23 cellular contexts compared by ENCODE assay signal in the genomic region with DNA sequence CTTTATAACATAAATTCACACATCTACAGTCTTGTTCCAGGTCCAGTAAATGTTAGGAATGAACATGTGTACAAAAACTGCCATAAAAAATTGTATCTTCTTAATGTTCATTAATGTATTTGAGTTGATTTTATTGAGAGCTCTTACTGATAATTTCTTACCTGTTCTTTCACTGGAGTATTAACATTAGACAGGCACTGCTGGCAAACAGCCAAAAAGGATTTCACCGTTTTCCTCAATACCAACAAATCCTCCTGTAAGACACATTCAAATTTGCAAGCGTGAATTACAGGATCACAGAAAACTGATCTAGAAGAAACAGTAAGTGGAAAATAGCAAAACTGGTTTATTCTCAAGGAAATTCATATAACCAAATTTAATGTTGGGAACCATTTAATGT.
"Had no signal": no experiment of that assay in that cellular context is flagged by ENCODE, and none has a peak within 500 bp of the region (broad histone marks: within the 10 kb centered on the region; RNA-seq: fewer than 3 reads in every experiment).

No MANE protein-coding gene starts in this region.

- H3K4me1 ChIP-seq: foreskin keratinocyte, lower lobe of right lung, vagina had no signal

- H3K9me3 Mint-ChIP-seq: activated CD4-positive, alpha-beta T cell treated with anti-CD3 and anti-CD28 coated beads, Interleukin-2, amount 10 ng/mL, durations not matched to agents 7 days and 5 days; activated CD8-positive, alpha-beta T cell treated with anti-CD3 and anti-CD28 coated beads for 36 hours; activated T-helper 1 cell treated with anti-CD3 and anti-CD28 coated beads, Interleukin-12 subunit alpha, Interleukin-12 subunit beta, Interleukin-2, Interleukin-4 antibody, amounts not matched to agents 30 ng/mL and 10 ng/mL and 1 ng/mL, durations not matched to agents 14 hours and 24 hours and 36 hours; naive B cell; stimulated activated naive B cell treated with anti-CD40 and anti-IgM and Interleukin-4, amounts not matched to agents 10 μg/mL and 1 μg/mL and 100 μg/mL, for 72 hours had no signal

- H3K4me3 Mint-ChIP-seq: activated CD4-positive, alpha-beta T cell treated with anti-CD3 and anti-CD28 coated beads, Interleukin-2, amount 10 ng/mL, durations not matched to agents 7 days and 5 days; activated CD8-positive, alpha-beta memory T cell treated with anti-CD3 and anti-CD28 coated beads, Interleukin-2, amount 10 ng/mL, durations not matched to agents 7 days and 5 days; activated CD8-positive, alpha-beta T cell treated with anti-CD3 and anti-CD28 coated beads for 36 hours; activated naive CD8-positive, alpha-beta T cell treated with anti-CD3 and anti-CD28 coated beads, Interleukin-2, amount 50 U/mL, for 24 hours; activated T-helper 1 cell treated with anti-CD3 and anti-CD28 coated beads, Interleukin-12 subunit alpha, Interleukin-12 subunit beta, Interleukin-2, Interleukin-4 antibody, amounts not matched to agents 30 ng/mL and 10 ng/mL and 1 ng/mL, durations not matched to agents 14 hours and 24 hours and 36 hours; naive B cell; stimulated activated naive B cell treated with anti-CD40 and anti-IgM and Interleukin-4, amounts not matched to agents 10 μg/mL and 1 μg/mL and 100 μg/mL, for 72 hours had no signal

- H3K4me3 ChIP-seq: lower lobe of right lung, sigmoid colon, vagina had no signal

- DNase-seq: activated CD4-positive, alpha-beta T cell treated with anti-CD3 and anti-CD28 coated beads, Interleukin-2, amount 10 ng/mL, durations not matched to agents 7 days and 5 days; activated CD8-positive, alpha-beta memory T cell treated with anti-CD3 and anti-CD28 coated beads, Interleukin-2, amount 10 ng/mL, durations not matched to agents 7 days and 5 days; activated CD8-positive, alpha-beta T cell treated with anti-CD3 and anti-CD28 coated beads for 36 hours; activated gamma-delta T cell; activated naive CD4-positive, alpha-beta T cell treated with anti-CD3 and anti-CD28 coated beads, Interleukin-2, amount 50 U/mL, for 16 hours; activated naive CD8-positive, alpha-beta T cell treated with anti-CD3 and anti-CD28 coated beads, Interleukin-2, amount 50 U/mL, for 24 hours; activated T-cell treated with anti-CD3 and anti-CD28 coated beads for 4 hours; dermis blood vessel endothelial cell; effector CD8-positive, alpha-beta T cell; foreskin keratinocyte; lower lobe of right lung; mesendoderm; naive B cell; occipital lobe; sigmoid colon; stimulated activated CD4-positive, alpha-beta T cell treated with anti-CD3 and anti-CD28 coated beads, Interleukin-2, amount 100 ng/mL, for 48 hours; stimulated activated CD8-positive, alpha-beta memory T cell treated with anti-CD3 and anti-CD28 coated beads, Interleukin-4, amount 100 ng/mL, for 48 hours; stimulated activated naive B cell treated with anti-CD40 and anti-IgM and Interleukin-4, amounts not matched to agents 10 μg/mL and 1 μg/mL and 100 μg/mL, for 72 hours; trophoblast cell had no signal

- H3K9me3 ChIP-seq: lower lobe of right lung, sigmoid colon, vagina had no signal

- H3K27me3 ChIP-seq: foreskin keratinocyte, sigmoid colon, vagina had no signal

- H3K4me1 Mint-ChIP-seq: activated CD4-positive, alpha-beta T cell treated with anti-CD3 and anti-CD28 coated beads, Interleukin-2, amount 10 ng/mL, durations not matched to agents 7 days and 5 days; activated CD8-positive, alpha-beta memory T cell treated with anti-CD3 and anti-CD28 coated beads, Interleukin-2, amount 10 ng/mL, durations not matched to agents 7 days and 5 days; activated naive CD8-positive, alpha-beta T cell treated with anti-CD3 and anti-CD28 coated beads, Interleukin-2, amount 50 U/mL, for 24 hours; naive B cell; stimulated activated naive B cell treated with anti-CD40 and anti-IgM and Interleukin-4, amounts not matched to agents 10 μg/mL and 1 μg/mL and 100 μg/mL, for 72 hours had no signal

- H3K27ac ChIP-seq: foreskin keratinocyte, lower lobe of right lung, sigmoid colon, vagina had no signal

- ATAC-seq: activated CD4-positive, CD25-positive, alpha-beta regulatory T cell treated with anti-CD3 and anti-CD28 coated beads, Interleukin-2, amount 50 U/mL, for 24 hours; activated CD8-positive, alpha-beta memory T cell treated with anti-CD3 and anti-CD28 coated beads, Interleukin-2, amount 10 ng/mL, durations not matched to agents 7 days and 5 days; activated CD8-positive, alpha-beta T cell treated with anti-CD3 and anti-CD28 coated beads for 36 hours; activated naive CD8-positive, alpha-beta T cell treated with anti-CD3 and anti-CD28 coated beads, Interleukin-2, amount 50 U/mL, for 24 hours; foreskin keratinocyte; left lobe of liver; lower lobe of right lung; stimulated activated naive B cell treated with anti-CD40 and anti-IgM and Interleukin-4, amounts not matched to agents 10 μg/mL and 1 μg/mL and 100 μg/mL, for 72 hours had no signal

- H3K27ac Mint-ChIP-seq: activated CD4-positive, alpha-beta T cell treated with anti-CD3 and anti-CD28 coated beads, Interleukin-2, amount 10 ng/mL, durations not matched to agents 7 days and 5 days; activated CD8-positive, alpha-beta memory T cell treated with anti-CD3 and anti-CD28 coated beads, Interleukin-2, amount 10 ng/mL, durations not matched to agents 7 days and 5 days; activated CD8-positive, alpha-beta T cell treated with anti-CD3 and anti-CD28 coated beads for 36 hours; activated naive CD8-positive, alpha-beta T cell treated with anti-CD3 and anti-CD28 coated beads, Interleukin-2, amount 50 U/mL, for 24 hours; activated T-helper 1 cell treated with anti-CD3 and anti-CD28 coated beads, Interleukin-12 subunit alpha, Interleukin-12 subunit beta, Interleukin-2, Interleukin-4 antibody, amounts not matched to agents 30 ng/mL and 10 ng/mL and 1 ng/mL, durations not matched to agents 14 hours and 24 hours and 36 hours; naive B cell; stimulated activated naive B cell treated with anti-CD40 and anti-IgM and Interleukin-4, amounts not matched to agents 10 μg/mL and 1 μg/mL and 100 μg/mL, for 72 hours had no signal

- H3K27me3 Mint-ChIP-seq: activated CD4-positive, alpha-beta T cell treated with anti-CD3 and anti-CD28 coated beads, Interleukin-2, amount 10 ng/mL, durations not matched to agents 7 days and 5 days; activated CD8-positive, alpha-beta memory T cell treated with anti-CD3 and anti-CD28 coated beads, Interleukin-2, amount 10 ng/mL, durations not matched to agents 7 days and 5 days; activated CD8-positive, alpha-beta T cell treated with anti-CD3 and anti-CD28 coated beads for 36 hours; activated naive CD8-positive, alpha-beta T cell treated with anti-CD3 and anti-CD28 coated beads, Interleukin-2, amount 50 U/mL, for 24 hours; naive B cell; stimulated activated naive B cell treated with anti-CD40 and anti-IgM and Interleukin-4, amounts not matched to agents 10 μg/mL and 1 μg/mL and 100 μg/mL, for 72 hours had no signal
